13 cellular contexts compared by ENCODE assay signal in the genomic region with DNA sequence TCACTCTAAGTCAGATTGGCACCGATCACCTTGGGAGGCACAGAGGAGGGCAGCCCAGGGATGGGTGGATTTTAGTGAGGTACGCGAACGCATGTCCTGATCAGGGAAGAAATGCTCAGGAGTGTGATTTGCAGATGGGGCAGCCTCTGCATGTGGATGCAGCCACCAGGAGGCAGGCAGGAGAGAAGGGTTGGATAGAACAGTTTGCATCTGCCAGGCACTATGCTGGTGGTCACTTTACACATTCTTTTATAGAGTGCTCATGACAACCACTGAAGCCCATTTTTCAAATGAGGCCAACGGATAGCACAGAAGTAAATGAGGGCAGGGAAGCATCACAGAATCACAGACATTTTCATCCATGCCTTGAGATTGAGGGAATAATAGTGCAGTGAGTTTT. TPM values are rescaled to one million over a fixed set of nuclear protein-coding genes. Genes with fewer than 3 reads are reported as not detected.
DNase-seq lines count a peak whose midpoint lies in the region; ATAC-seq and TF ChIP-seq lines count a peak whose summit lies in the region.
"Had no signal": no experiment of that assay in that cellular context is flagged by ENCODE, and none has a peak within 500 bp of the region (broad histone marks: within the 10 kb centered on the region; RNA-seq: fewer than 3 reads in every experiment).

No MANE protein-coding gene starts in this region.

- no peak overlapping the region for H3K4me3 ChIP-seq in kidney epithelial cell (ENCODE audit: low read depth, low read length)
- H3K4me3 ChIP-seq in WERI-Rb-1 (ENCODE audit: low read depth, low read length), result no peak overlapping the region
- H3K4me3 ChIP-seq: esophagus squamous epithelium, tibial nerve had no signal

- DNase-seq in AG09319 (ENCODE audit: extremely low read depth, low read depth) (no peak), HCEC 1CT (peak; percentile 59), astrocyte of the hippocampus (ENCODE audit: low read depth, low spot score) (peak; percentile 54), kidney epithelial cell (ENCODE audit: low read depth) (no peak), WERI-Rb-1 (no peak), middle frontal gyrus (ENCODE audit: extremely low spot score, low spot score) (no peak)
- DNase-seq in activated CD4-positive, CD25-positive, alpha-beta regulatory T cell treated with anti-CD3 and anti-CD28 coated beads, Interleukin-2, amount 50 U/mL, for 72 hours, result no peak
- DNase-seq: activated B cell treated with CpG ODN at 0.5 μM for 24 hours; activated naive CD4-positive, alpha-beta T cell; esophagus squamous epithelium; stimulated activated CD4-positive, alpha-beta T cell treated with anti-CD3 and anti-CD28 coated beads, Interleukin-4, amount 100 ng/mL, for 4 hours had no signal

- no peak overlapping the region for H3K27ac ChIP-seq in WERI-Rb-1
- H3K27ac ChIP-seq: tibial nerve had no signal

- TF ChIP-seq CTCF in AG09319 (IDR thresholded peaks at IDR 0.05; ENCODE audit: low read depth, low read length), result peak; percentile 6
- peak; percentile 33 for TF ChIP-seq CTCF in kidney epithelial cell (IDR thresholded peaks at IDR 0.05; ENCODE audit: insufficient read depth, low read length, poor library complexity, severe bottlenecking)
- no peak for TF ChIP-seq CTCF in WERI-Rb-1 (IDR thresholded peaks at IDR 0.05; ENCODE audit: low read depth, low read length)

- H3K36me3 ChIP-seq in kidney epithelial cell (ENCODE audit: control insufficient read depth, insufficient read depth, low read length) (no peaks in the 10 kb centered on the region), WERI-Rb-1 (no peaks in the 10 kb centered on the region)
- H3K36me3 ChIP-seq: esophagus squamous epithelium, tibial nerve had no signal

- H3K27me3 ChIP-seq in kidney epithelial cell (ENCODE audit: control insufficient read depth, insufficient read depth, low read length) (no peaks in the 10 kb centered on the region), WERI-Rb-1 (ENCODE audit: insufficient read depth, low read depth, severe bottlenecking) (peaks cover 48% of the 10 kb centered on the region)
- H3K27me3 ChIP-seq: tibial nerve had no signal

- no peak for ATAC-seq in GM21423 (IDR thresholded peaks at IDR 0.05; ENCODE audit: unreplicated experiment)

- H3K9me3 ChIP-seq in WERI-Rb-1 (ENCODE audit: severe bottlenecking), result no peaks in the 10 kb centered on the region
- H3K9me3 ChIP-seq: esophagus squamous epithelium, tibial nerve had no signal

RNA-seq across cellular contexts. Expression of gene LAMB3, which starts 5.7 kb away (rescaled TPM):
- 343 and 348 TPM in 2 replicates for total RNA-seq in kidney epithelial cell

RNA-seq across cellular contexts. Expression of gene G0S2, which starts 28.7 kb away (rescaled TPM):
- 112 and 164 TPM in 2 replicates for total RNA-seq in kidney epithelial cell

RNA-seq across cellular contexts. Expression of gene HSD11B1, which starts 58.1 kb away (rescaled TPM):
- 2.0 and 2.1 TPM in 2 replicates for total RNA-seq in kidney epithelial cell
- total RNA-seq: activated B cell treated with CpG ODN at 0.5 μM for 24 hours had no signal

Comparison
In these comparisons a context has a peak if more than half of its experiments do, and no peak if none do; other contexts are left out.
1. DNase-seq: peak in HCEC 1CT (single experiment) and astrocyte of the hippocampus (single experiment); none in AG09319 (single experiment), kidney epithelial cell (single experiment), WERI-Rb-1 (single experiment), activated CD4-positive, CD25-positive, alpha-beta regulatory T cell treated with anti-CD3 and anti-CD28 coated beads, Interleukin-2, amount 50 U/mL, for 72 hours (single experiment) and middle frontal gyrus (single experiment).